Comparison of ENCODE assay signal across 1 cellular context in genomic region chr3:4533489-4534443, GRCh38.
TF ChIP-seq lines count a peak whose summit lies in the region.

No MANE protein-coding gene starts in this region.

TF ChIP-seq in HEK293, 187 proteins besides CTCF, POLR2A, EP300 and RAD21 (continued from another document):
- TF ChIP-seq TSHZ1 (tag by site-specific recombination; IDR thresholded peaks at IDR 0.05; ENCODE audit: borderline replicate concordance) (no peak), ZBTB48 (tag by site-specific recombination; IDR thresholded peaks at IDR 0.05) (no peak), RBAK (tag by site-specific recombination; IDR thresholded peaks at IDR 0.05) (no peak), ZNF341 (tag by site-specific recombination; IDR thresholded peaks at IDR 0.05; ENCODE audit: low read depth) (0 out of 2 replicates have a peak, but pooled peaks have one; percentile 12), ZBTB49 (tag by site-specific recombination; IDR thresholded peaks at IDR 0.05; ENCODE audit: low read depth) (no peak), OSR2 (tag by site-specific recombination; IDR thresholded peaks at IDR 0.05) (peak; percentile 91), ZBTB17 (tag by site-specific recombination; IDR thresholded peaks at IDR 0.05) (peak; percentile 73), PRDM10 (tag by site-specific recombination; IDR thresholded peaks at IDR 0.05) (peak; percentile 95), ZNF544 (tag by site-specific recombination; IDR thresholded peaks at IDR 0.05) (no peak), KLF10 (tag by site-specific recombination; IDR thresholded peaks at IDR 0.05) (no peak), GLIS2 (tag by site-specific recombination; IDR thresholded peaks at IDR 0.05) (no peak), ZNF654 (tag by site-specific recombination; IDR thresholded peaks at IDR 0.05; ENCODE audit: low read depth) (no peak)
- TF ChIP-seq, protein P1, sequence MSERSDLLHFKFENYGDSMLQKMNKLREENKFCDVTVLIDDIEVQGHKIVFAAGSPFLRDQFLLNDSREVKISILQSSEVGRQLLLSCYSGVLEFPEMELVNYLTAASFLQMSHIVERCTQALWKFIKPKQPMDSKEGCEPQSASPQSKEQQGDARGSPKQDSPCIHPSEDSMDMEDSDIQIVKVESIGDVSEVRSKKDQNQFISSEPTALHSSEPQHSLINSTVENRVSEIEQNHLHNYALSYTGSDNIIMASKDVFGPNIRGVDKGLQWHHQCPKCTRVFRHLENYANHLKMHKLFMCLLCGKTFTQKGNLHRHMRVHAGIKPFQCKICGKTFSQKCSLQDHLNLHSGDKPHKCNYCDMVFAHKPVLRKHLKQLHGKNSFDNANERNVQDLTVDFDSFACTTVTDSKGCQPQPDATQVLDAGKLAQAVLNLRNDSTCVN (tag by site-specific recombination; optimal IDR thresholded peaks at IDR 0.05): no peak
TF ChIP-seq in HEK293: peak in this region for 21.
